In genomic region chr9:127792417-127793031, GRCh38 we compare ENCODE assay signal across 18 cellular contexts. TPM values are rescaled to one million over a fixed set of nuclear protein-coding genes. Genes with fewer than 3 reads are reported as not detected.
DNase-seq lines count a peak whose midpoint lies in the region; ATAC-seq and TF ChIP-seq lines count a peak whose summit lies in the region.
"Had no signal": no experiment of that assay in that cellular context is flagged by ENCODE, and none has a peak within 500 bp of the region (broad histone marks: within the 10 kb centered on the region; RNA-seq: fewer than 3 reads in every experiment).

No MANE protein-coding gene starts in this region.

- TF ChIP-seq CTCF in glutamatergic neuron (IDR thresholded peaks at IDR 0.05; ENCODE audit: partially characterized antibody, unreplicated experiment), result no peak

- no peak overlapping the region for H3K4me3 Mint-ChIP-seq in activated naive CD4-positive, alpha-beta T cell treated with anti-CD3 and anti-CD28 coated beads, Interleukin-2, amount 50 U/mL, for 24 hours
- H3K4me3 Mint-ChIP-seq in glutamatergic neuron (ENCODE audit: unreplicated experiment), result no peak overlapping the region
- H3K4me3 Mint-ChIP-seq in stimulated activated naive B cell treated with anti-CD40 and anti-IgM and Interleukin-4, amounts not matched to agents 10 μg/mL and 1 μg/mL and 100 μg/mL, for 72 hours, result no peak overlapping the region
- H3K4me3 Mint-ChIP-seq: T-helper 1 cell treated with Interleukin-12 subunit alpha and Interleukin-12 subunit beta and Interleukin-4 antibody, amounts not matched to agents 30 μg/mL and 1 μg/mL, for 36 hours had no signal

- no peaks in the 10 kb centered on the region for H3K9me3 ChIP-seq in SK-N-MC (ENCODE audit: low read depth, low read length)
- H3K9me3 ChIP-seq: upper lobe of right lung had no signal

- no peak overlapping the region for H3K9ac ChIP-seq in SK-N-MC (ENCODE audit: insufficient read length)

- no peak for ATAC-seq in stimulated activated naive B cell treated with anti-CD40 and anti-IgM and Interleukin-4, amounts not matched to agents 10 μg/mL and 1 μg/mL and 100 μg/mL, for 72 hours (replicated peaks)
- ATAC-seq: stimulated activated naive CD8-positive, alpha-beta T cell treated with anti-CD3 and anti-CD28 coated beads, Interleukin-15, Interleukin-2, amounts not matched to agents 100 U/mL and 50 U/mL, for 24 hours; upper lobe of right lung had no signal

- H3K36me3 ChIP-seq in SK-N-MC (ENCODE audit: insufficient read depth, low read length), result peaks cover 47% of the 10 kb centered on the region

- H3K27ac ChIP-seq in SK-N-MC, result peak overlapping the region; percentile 75; the same call in 1 of the 2 replicates
- H3K27ac ChIP-seq: upper lobe of right lung had no signal

- peak overlapping the region; percentile 76 for H3K27ac Mint-ChIP-seq in activated naive CD4-positive, alpha-beta T cell treated with anti-CD3 and anti-CD28 coated beads, Interleukin-2, amount 50 U/mL, for 24 hours
- peak overlapping the region; percentile 64 for H3K27ac Mint-ChIP-seq in glutamatergic neuron (ENCODE audit: unreplicated experiment)
- peak overlapping the region; percentile 81 for H3K27ac Mint-ChIP-seq in stimulated activated naive B cell treated with anti-CD40 and anti-IgM and Interleukin-4, amounts not matched to agents 10 μg/mL and 1 μg/mL and 100 μg/mL, for 72 hours
- H3K27ac Mint-ChIP-seq: T-helper 1 cell treated with Interleukin-12 subunit alpha and Interleukin-12 subunit beta and Interleukin-4 antibody, amounts not matched to agents 30 μg/mL and 1 μg/mL, for 36 hours had no signal

- no peaks in the 10 kb centered on the region for H3K27me3 Mint-ChIP-seq in activated naive CD4-positive, alpha-beta T cell treated with anti-CD3 and anti-CD28 coated beads, Interleukin-2, amount 50 U/mL, for 24 hours
- H3K27me3 Mint-ChIP-seq in glutamatergic neuron (ENCODE audit: unreplicated experiment), result peaks cover 1% of the 10 kb centered on the region
- H3K27me3 Mint-ChIP-seq in stimulated activated naive B cell treated with anti-CD40 and anti-IgM and Interleukin-4, amounts not matched to agents 10 μg/mL and 1 μg/mL and 100 μg/mL, for 72 hours, result no peaks in the 10 kb centered on the region

- no peak overlapping the region for H3K4me3 ChIP-seq in SK-N-MC
- H3K4me3 ChIP-seq: coronary artery, upper lobe of right lung had no signal

- no peaks in the 10 kb centered on the region for H3K9me3 Mint-ChIP-seq in activated naive CD4-positive, alpha-beta T cell treated with anti-CD3 and anti-CD28 coated beads, Interleukin-2, amount 50 U/mL, for 24 hours
- H3K9me3 Mint-ChIP-seq in glutamatergic neuron (ENCODE audit: unreplicated experiment), result peaks cover 7% of the 10 kb centered on the region
- H3K9me3 Mint-ChIP-seq in stimulated activated naive B cell treated with anti-CD40 and anti-IgM and Interleukin-4, amounts not matched to agents 10 μg/mL and 1 μg/mL and 100 μg/mL, for 72 hours, result no peaks in the 10 kb centered on the region
- H3K9me3 Mint-ChIP-seq: T-helper 1 cell treated with Interleukin-12 subunit alpha and Interleukin-12 subunit beta and Interleukin-4 antibody, amounts not matched to agents 30 μg/mL and 1 μg/mL, for 36 hours had no signal

- peaks cover 12% of the 10 kb centered on the region for H3K36me3 Mint-ChIP-seq in activated naive CD4-positive, alpha-beta T cell treated with anti-CD3 and anti-CD28 coated beads, Interleukin-2, amount 50 U/mL, for 24 hours
- no peaks in the 10 kb centered on the region for H3K36me3 Mint-ChIP-seq in glutamatergic neuron (ENCODE audit: unreplicated experiment)
- peaks cover 33 to 38% of the 10 kb centered on the region in 2 donors for H3K36me3 Mint-ChIP-seq in stimulated activated naive B cell treated with anti-CD40 and anti-IgM and Interleukin-4, amounts not matched to agents 10 μg/mL and 1 μg/mL and 100 μg/mL, for 72 hours

- DNase-seq in activated naive CD4-positive, alpha-beta T cell treated with anti-CD3 and anti-CD28 coated beads, Interleukin-2, amount 50 U/mL, for 16 hours, result no peak
- no peak for DNase-seq in SK-N-MC (ENCODE audit: low read depth, low spot score)
- no peak for DNase-seq in glutamatergic neuron
- DNase-seq in stimulated activated naive B cell treated with anti-CD40 and anti-IgM and Interleukin-4, amounts not matched to agents 10 μg/mL and 1 μg/mL and 100 μg/mL, for 72 hours, result no peak
- DNase-seq in superior temporal gyrus (ENCODE audit: extremely low spot score), result no peak
- DNase-seq in MV-4-11 (lab: John Stamatoyannopoulos, UW), result no peak
- DNase-seq in SW480 (ENCODE audit: low spot score), result no peak
- DNase-seq: activated CD4-positive, CD25-positive, alpha-beta regulatory T cell; Calu3; KBM-7; kidney glomerular epithelial cell; NCI-H2029 treated with DMSO at 0.1 percent for 48 hours; NCI-H510A treated with DMSO at 0.1 percent for 48 hours; stimulated activated naive CD8-positive, alpha-beta T cell treated with anti-CD3 and anti-CD28 coated beads, Interleukin-15, Interleukin-2, amounts not matched to agents 100 U/mL and 50 U/mL, for 24 hours; upper lobe of right lung had no signal

- peaks cover 44% of the 10 kb centered on the region for H3K4me1 Mint-ChIP-seq in activated naive CD4-positive, alpha-beta T cell treated with anti-CD3 and anti-CD28 coated beads, Interleukin-2, amount 50 U/mL, for 24 hours
- H3K4me1 Mint-ChIP-seq in glutamatergic neuron (ENCODE audit: low read depth, unreplicated experiment), result peaks cover 5% of the 10 kb centered on the region
- H3K4me1 Mint-ChIP-seq in stimulated activated naive B cell treated with anti-CD40 and anti-IgM and Interleukin-4, amounts not matched to agents 10 μg/mL and 1 μg/mL and 100 μg/mL, for 72 hours, result peaks cover 38 to 60% of the 10 kb centered on the region in 2 donors

RNA-seq across cellular contexts. Expression of gene CDK9, which starts 6.7 kb away (rescaled TPM):
- total RNA-seq in glutamatergic neuron (ENCODE audit: unreplicated experiment), result 83.9 TPM

RNA-seq across cellular contexts. Expression of gene FPGS, which starts 10.2 kb away (rescaled TPM):
- 44.2 TPM for total RNA-seq in glutamatergic neuron (ENCODE audit: unreplicated experiment)

RNA-seq across cellular contexts. Expression of gene SH2D3C, which starts 14.1 kb away (rescaled TPM):
- 71.7 TPM for total RNA-seq in glutamatergic neuron (ENCODE audit: unreplicated experiment)
- total RNA-seq: Calu3 had no signal

RNA-seq across cellular contexts. Expression of gene TOR2A, which starts 57.4 kb away (rescaled TPM):
- 27.5 TPM for total RNA-seq in glutamatergic neuron (ENCODE audit: unreplicated experiment)
